Comparison of ENCODE assay signal across 20 cellular contexts in genomic region chr2:177303939-177304338, GRCh38.
"Had no signal": no experiment of that assay in that cellular context is flagged by ENCODE, and none has a peak within 500 bp of the region (broad histone marks: within the 10 kb centered on the region; RNA-seq: fewer than 3 reads in every experiment).

No MANE protein-coding gene starts in this region.

- DNase-seq: gastrocnemius medialis; heart right ventricle; hypothalamus; mammary epithelial cell; naive thymus-derived CD4-positive, alpha-beta T cell; nephron progenitor cell; psoas muscle; retina; right lobe of liver; spleen; stimulated activated CD4-positive, alpha-beta T cell treated with anti-CD3 and anti-CD28 coated beads, Interleukin-15, amount 100 ng/mL, for 24 hours; stimulated activated CD4-positive, alpha-beta T cell treated with anti-CD3 and anti-CD28 coated beads, Interleukin-1b, Interleukin-23, amount 100 ng/mL, for 48 hours; stimulated activated CD4-positive, alpha-beta T cell treated with anti-CD3 and anti-CD28 coated beads, Interleukin-4, amount 100 ng/mL, for 24 hours; tibial artery; upper lobe of left lung; uterus had no signal

- H3K4me3 ChIP-seq: gastrocnemius medialis, heart right ventricle, psoas muscle, right lobe of liver, spleen, tibial artery, upper lobe of left lung, uterus had no signal

- ATAC-seq: esophagus mucosa; gastrocnemius medialis; heart right ventricle; left lobe of liver; naive thymus-derived CD4-positive, alpha-beta T cell; psoas muscle; right lobe of liver; stimulated activated memory B cell treated with anti-CD40 and anti-IgM and Interleukin-4, amounts not matched to agents 10 μg/mL and 1 μg/mL and 100 μg/mL, for 72 hours had no signal

- H3K4me1 ChIP-seq: gastrocnemius medialis, psoas muscle, right lobe of liver, spleen, tibial artery, upper lobe of left lung had no signal

- H3K27ac ChIP-seq: gastrocnemius medialis, heart right ventricle, psoas muscle, right lobe of liver, spleen, tibial artery, upper lobe of left lung, uterus had no signal

- H3K27me3 ChIP-seq: gastrocnemius medialis, heart right ventricle, right lobe of liver, spleen, tibial artery, upper lobe of left lung, uterus had no signal

- H3K36me3 ChIP-seq: gastrocnemius medialis, right lobe of liver, tibial artery, upper lobe of left lung, uterus had no signal

- FAIRE-seq: islet of Langerhans had no signal

- H3K9me3 ChIP-seq: gastrocnemius medialis, heart right ventricle, psoas muscle, right lobe of liver, spleen, tibial artery, upper lobe of left lung, uterus had no signal
